15 cellular contexts compared by ENCODE assay signal in genomic region chr19:28667348-28667977, GRCh38.
DNase-seq lines count a peak whose midpoint lies in the region; ATAC-seq and TF ChIP-seq lines count a peak whose summit lies in the region.
"Had no signal": no experiment of that assay in that cellular context is flagged by ENCODE, and none has a peak within 500 bp of the region (broad histone marks: within the 10 kb centered on the region; RNA-seq: fewer than 3 reads in every experiment).

No MANE protein-coding gene starts in this region.

- TF ChIP-seq POLR2A in breast epithelium (IDR thresholded peaks at IDR 0.05) = no peak

- TF ChIP-seq CTCF in mammary epithelial cell (conservative IDR thresholded peaks at IDR 0.05 in 1 of 2, IDR thresholded peaks at IDR 0.05 in 1 of 2; ENCODE audit: extremely low read depth in 1 of 2, insufficient read depth in 1 of 2, low read depth in 1 of 2, low read length in 2 of 2) (no peak), breast epithelium (IDR thresholded peaks at IDR 0.05) (no peak), psoas muscle (IDR thresholded peaks at IDR 0.05) (no peak)

- no peak for ATAC-seq in psoas muscle

- H3K36me3 ChIP-seq in mammary epithelial cell (ENCODE audit: insufficient read depth, low read length) (no peaks in the 10 kb centered on the region), breast epithelium (no peaks in the 10 kb centered on the region), psoas muscle (ENCODE audit: insufficient read depth in 1 of 2, low read depth in 1 of 2) (no peaks in the 10 kb centered on the region)

- in situ Hi-C loops in mammary epithelial cell (cut with MboI; ENCODE audit: low sequenced_read_pairs in 2 of 2) (no loop called here), ACHN (cut with HindIII; ENCODE audit: low pct_ligation_motif_present, low pct_unique_long_range_greater_than_20kb, low sequenced_read_pairs) (no loop called here)

- H3K27me3 ChIP-seq in mammary epithelial cell (ENCODE audit: insufficient read depth, low read length) (no peaks in the 10 kb centered on the region), breast epithelium (no peaks in the 10 kb centered on the region), psoas muscle (ENCODE audit: insufficient read depth in 3 of 3, low read length in 2 of 3) (no peaks in the 10 kb centered on the region)

- DNase-seq in mammary epithelial cell (peak; percentile 2), breast epithelium (ENCODE audit: low spot score in 2 of 2) (no peak), OCI-M1 (lab: John Stamatoyannopoulos, UW) (peak; percentile 53), NCI-H2107 (lab: John Stamatoyannopoulos, UW) (no peak), NCI-H2227 treated with DMSO at 0.1 percent for 48 hours (lab: John Stamatoyannopoulos, UW) (no peak), psoas muscle (no peak), ACHN (no peak)
- DNase-seq: 8988T; C1 segment of cervical spinal cord; CD4-positive, alpha-beta T cell; DMS79; GOT3; H9; HFFc6 had no signal

- dilution Hi-C loops in mammary epithelial cell (cut with HindIII; ENCODE audit: low sequenced_read_pairs) = no loop called here

- CTCF ChIA-PET in mammary epithelial cell (lab: Charles Lee; ENCODE audit: low non-redundant PET) = no interaction called here

- no peaks in the 10 kb centered on the region for H4K20me1 ChIP-seq in mammary epithelial cell (ENCODE audit: insufficient read depth, low read length)

- 65% methylated on average over 7 of the region's 7 CpGs for WGBS in mammary epithelial cell (ENCODE audit: low coverage, missing lambda C conversion rate)
- WGBS in psoas muscle, 3 donors = 84 to 87% (median 86%) methylated on average over 7 of the region's 7 CpGs

- H3K4me3 ChIP-seq in mammary epithelial cell (replicated peaks in 1 of 3; ENCODE audit: insufficient read depth in 1 of 3, low read depth in 2 of 3, low read length in 3 of 3) (no peak overlapping the region), breast epithelium (no peak overlapping the region), iPS-18c (ENCODE audit: insufficient read depth, low read depth, low read length) (peak overlapping the region; percentile 16; the same call in 1 of the 2 replicates), psoas muscle (no peak overlapping the region)

- H3K9me3 ChIP-seq in mammary epithelial cell (replicated peaks; ENCODE audit: insufficient read depth, low read length) (peaks cover 14% of the 10 kb centered on the region), breast epithelium (peaks cover 0 to 16% of the 10 kb centered on the region in 2 donors), iPS-18c (ENCODE audit: control insufficient read depth, insufficient read depth, low read length) (peaks cover 3% of the 10 kb centered on the region), psoas muscle (peaks cover 6% of the 10 kb centered on the region)

- H3K79me2 ChIP-seq in mammary epithelial cell (ENCODE audit: insufficient read depth, low read length) = no peaks in the 10 kb centered on the region

- H3K4me1 ChIP-seq in mammary epithelial cell (ENCODE audit: insufficient read depth, low read length) (no peaks in the 10 kb centered on the region), breast epithelium (no peaks in the 10 kb centered on the region), psoas muscle (no peaks in the 10 kb centered on the region)

- H3K4me2 ChIP-seq in mammary epithelial cell (ENCODE audit: insufficient read depth, low read depth, low read length) = no peak overlapping the region

- no TSS peak for BruUV-seq in mammary epithelial cell (replicated peaks; lab: Mats Ljungman, UMichigan)

- H3K27ac ChIP-seq in mammary epithelial cell (ENCODE audit: insufficient read depth, low read depth, low read length) = no peak overlapping the region
- H3K27ac ChIP-seq in breast epithelium = no peak overlapping the region
- H3K27ac ChIP-seq in psoas muscle = no peak overlapping the region

- no peak overlapping the region for H2AFZ ChIP-seq in mammary epithelial cell (ENCODE audit: low read depth, low read length)

- no peak overlapping the region for H3K9ac ChIP-seq in mammary epithelial cell (ENCODE audit: insufficient read depth, low read length)

- intact Hi-C loops in mammary epithelial cell (cut with micrococcal nuclease) = no loop called here
- intact Hi-C loops in breast epithelium (cut with DNase I; ENCODE audit: low total_unique reads) = no loop called here
- intact Hi-C loops in psoas muscle (cut with DNase I) = no loop called here

Comparison
In these comparisons a context has a peak if more than half of its experiments do, and no peak if none do; other contexts are left out.
1. DNase-seq: peak in mammary epithelial cell (single experiment) and OCI-M1 (single experiment); none in breast epithelium (0 of 2), NCI-H2107 (single experiment), NCI-H2227 treated with DMSO at 0.1 percent for 48 hours (single experiment), psoas muscle (0 of 2) and ACHN (single experiment).